9 cellular contexts compared by ENCODE assay signal in genomic region chr18:79458131-79458838, GRCh38.
DNase-seq lines count a peak whose midpoint lies in the region; ATAC-seq and TF ChIP-seq lines count a peak whose summit lies in the region.
"Had no signal": no experiment of that assay in that cellular context is flagged by ENCODE, and none has a peak within 500 bp of the region (broad histone marks: within the 10 kb centered on the region; RNA-seq: fewer than 3 reads in every experiment).

No MANE protein-coding gene starts in this region.

- WGBS in gastroesophageal sphincter (ENCODE audit: low coverage in 1 of 2), 2 donors: 28 to 65% methylated on average over 5 to 15 of the region's 45 CpGs
- WGBS in ovary, 3 donors: 24 to 26% (median 26%) methylated on average over 43 to 45 of the region's 45 CpGs

- no peak for TF ChIP-seq EP300 in gastroesophageal sphincter (IDR thresholded peaks at IDR 0.05)
- TF ChIP-seq EP300 in ovary (IDR thresholded peaks at IDR 0.05): no peak

- intact Hi-C loops in ovary (cut with DNase I): no loop called here

- peak; percentile 79 for DNase-seq in AG10803 (ENCODE audit: low read depth)
- DNase-seq in RWPE2 (ENCODE audit: low spot score): no peak
- peak; percentile 70 to 86 (median 80) for DNase-seq in ovary
- no peak for DNase-seq in NCI-H748 (lab: John Stamatoyannopoulos, UW; ENCODE audit: unreplicated experiment)
- DNase-seq in NCI-H2227 (lab: John Stamatoyannopoulos, UW; ENCODE audit: unreplicated experiment): no peak
- DNase-seq in COR-L47 (lab: John Stamatoyannopoulos, UW): no peak
- DNase-seq: activated CD8-positive, alpha-beta memory T cell treated with anti-CD3 and anti-CD28 coated beads, Interleukin-2, amount 50 U/mL, for 4 hours had no signal

- TF ChIP-seq POLR2A in gastroesophageal sphincter (IDR thresholded peaks at IDR 0.05) (no peak), ovary (IDR thresholded peaks at IDR 0.05) (no peak)

- peaks cover 4% of the 10 kb centered on the region for H3K4me1 ChIP-seq in RWPE2 (ENCODE audit: insufficient read depth, poor library complexity, severe bottlenecking)
- peaks cover 0 to 37% (median 23%) of the 10 kb centered on the region in 3 donors for H3K4me1 ChIP-seq in gastroesophageal sphincter
- H3K4me1 ChIP-seq in ovary (ENCODE audit: insufficient read depth): peaks cover 7% of the 10 kb centered on the region

- H3K27ac ChIP-seq in RWPE2 (ENCODE audit: poor library complexity, severe bottlenecking): no peak overlapping the region
- peak overlapping the region in 3 of 4 donors; percentile 69 to 89 (median 82) for H3K27ac ChIP-seq in gastroesophageal sphincter
- H3K27ac ChIP-seq in ovary: peak overlapping the region in 1 of 2 donors; percentile 60

- H3K9me3 ChIP-seq in RWPE2 (ENCODE audit: severe bottlenecking) (no peaks in the 10 kb centered on the region), gastroesophageal sphincter (no peaks in the 10 kb centered on the region), ovary (no peaks in the 10 kb centered on the region)

- ATAC-seq in RWPE2 (ENCODE audit: low read depth): peak; percentile 95
- ATAC-seq in gastroesophageal sphincter: peak; percentile 89
- ATAC-seq in GM21619 (IDR thresholded peaks at IDR 0.05; ENCODE audit: unreplicated experiment): no peak

- TF ChIP-seq CTCF in AG10803 (conservative IDR thresholded peaks at IDR 0.05; ENCODE audit: low read length) (no peak), RWPE2 (IDR thresholded peaks at IDR 0.05; ENCODE audit: poor library complexity, severe bottlenecking) (no peak), gastroesophageal sphincter (IDR thresholded peaks at IDR 0.05) (no peak), ovary (IDR thresholded peaks at IDR 0.05) (no peak)

- H3K36me3 ChIP-seq in RWPE2 (ENCODE audit: low read depth) (no peaks in the 10 kb centered on the region), gastroesophageal sphincter (peaks cover 0 to 72% of the 10 kb centered on the region in 2 donors), ovary (no peaks in the 10 kb centered on the region)

- no peak overlapping the region for H3K4me3 ChIP-seq in AG10803 (ENCODE audit: low read length)
- no peak overlapping the region for H3K4me3 ChIP-seq in RWPE2 (ENCODE audit: severe bottlenecking)
- H3K4me3 ChIP-seq in gastroesophageal sphincter: peak overlapping the region in 1 of 2 donors; percentile 3
- no peak overlapping the region for H3K4me3 ChIP-seq in ovary

- H3K27me3 ChIP-seq in RWPE2 (ENCODE audit: insufficient read depth, poor library complexity, severe bottlenecking): no peaks in the 10 kb centered on the region
- H3K27me3 ChIP-seq in gastroesophageal sphincter: no peaks in the 10 kb centered on the region
- no peaks in the 10 kb centered on the region for H3K27me3 ChIP-seq in ovary

Comparison
In these comparisons a context has a peak if more than half of its experiments do, and no peak if none do; other contexts are left out.
1. DNase-seq: peak in AG10803 (single experiment) and ovary (5 of 5); none in RWPE2 (single experiment), NCI-H748 (single experiment), NCI-H2227 (single experiment) and COR-L47 (single experiment).